ENCODE assay signal across 8 cellular contexts in the genomic region with DNA sequence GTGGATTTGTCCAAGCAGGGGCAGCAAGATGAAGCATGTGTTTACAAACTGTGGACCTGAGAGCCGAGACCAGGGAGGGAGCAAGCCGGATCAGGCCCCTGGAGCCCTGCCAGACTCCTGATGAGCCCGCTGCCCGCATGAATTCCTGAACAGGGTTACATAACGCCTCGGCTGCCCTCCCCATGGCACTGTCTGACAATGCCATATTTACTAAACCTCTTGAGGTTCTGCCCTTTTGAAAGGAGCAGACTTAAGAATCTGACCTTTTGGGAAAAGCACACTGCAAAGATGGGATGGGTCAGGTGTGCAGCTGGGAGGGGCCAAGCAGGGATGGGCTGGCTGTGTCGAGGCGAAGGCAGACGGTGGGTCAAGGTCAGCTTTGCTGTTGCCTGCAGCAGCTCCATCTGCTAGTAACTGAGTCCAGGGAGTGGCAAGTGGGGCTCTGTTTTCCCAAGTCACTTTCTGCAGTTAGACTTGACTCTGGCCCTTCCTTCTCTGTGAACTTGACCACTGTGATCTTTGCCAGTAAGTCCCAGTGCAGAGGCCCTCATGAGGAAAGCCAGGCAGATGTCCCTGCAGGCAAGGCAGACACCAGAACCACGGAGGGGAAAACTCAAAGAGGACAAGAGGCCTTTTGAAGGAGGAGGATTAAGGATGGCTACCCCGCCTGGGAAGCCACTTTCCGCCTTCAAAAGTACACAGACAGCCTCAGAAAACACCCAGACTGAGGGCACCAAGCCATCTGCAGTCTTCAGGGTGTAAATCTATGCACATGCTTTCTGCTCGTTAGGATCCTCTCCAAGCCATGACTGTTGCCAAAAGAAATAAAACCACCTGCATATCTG.
A peak's percentile ranks its signal among the peaks of the same experiment; 100 is the strongest.
DNase-seq lines count a peak whose midpoint lies in the region; ATAC-seq and TF ChIP-seq lines count a peak whose summit lies in the region.

No MANE protein-coding gene starts in this region.

- no peak overlapping the region for H3K9ac ChIP-seq in Karpas-422 (ENCODE audit: low read length)

- H2AFZ ChIP-seq in Karpas-422 (ENCODE audit: low read length) = no peak overlapping the region

- H3K27me3 ChIP-seq in gastroesophageal sphincter (no peaks in the 10 kb centered on the region), ovary (no peaks in the 10 kb centered on the region), Karpas-422 (ENCODE audit: low read length) (no peaks in the 10 kb centered on the region)

- WGBS in gastroesophageal sphincter (ENCODE audit: low coverage in 1 of 2), 2 donors = 7 to 30% methylated on average over 3 to 10 of the region's 13 CpGs
- 5 to 9% (median 6%) methylated on average over 12 to 13 of the region's 13 CpGs for WGBS in ovary, 3 donors

- TF ChIP-seq CTCF in gastroesophageal sphincter (IDR thresholded peaks at IDR 0.05) (no peak), ovary (IDR thresholded peaks at IDR 0.05) (no peak)

- H3K36me3 ChIP-seq in gastroesophageal sphincter (peaks cover 0 to 30% of the 10 kb centered on the region in 2 donors), ovary (no peaks in the 10 kb centered on the region), Karpas-422 (ENCODE audit: insufficient read depth, low read length) (no peaks in the 10 kb centered on the region)

- in situ Hi-C loops in SK-MEL-5 (cut with HindIII; ENCODE audit: low pct_unique_long_range_greater_than_20kb, low sequenced_read_pairs) = no loop called here

- H4K20me1 ChIP-seq in Karpas-422 (ENCODE audit: insufficient read depth, low read depth, low read length) = no peaks in the 10 kb centered on the region

- H3K79me2 ChIP-seq in Karpas-422 (ENCODE audit: low read length) = 0 out of 2 replicates have a peak, but pooled peaks cover 3% of the 10 kb centered on the region

- no peak overlapping the region for H3K4me2 ChIP-seq in Karpas-422 (ENCODE audit: low read depth, low read length, poor library complexity, severe bottlenecking)

- peaks cover 6% of the 10 kb centered on the region for H3K27me3 Mint-ChIP-seq in activated T-cell treated with anti-CD3 and anti-CD28 coated beads, Interleukin-2, amount 50 U/mL, for 72 hours (ENCODE audit: low read depth)

- H3K4me3 Mint-ChIP-seq in activated T-cell treated with anti-CD3 and anti-CD28 coated beads, Interleukin-2, amount 50 U/mL, for 72 hours = no peak overlapping the region

- H3K4me1 Mint-ChIP-seq in activated T-cell treated with anti-CD3 and anti-CD28 coated beads, Interleukin-2, amount 50 U/mL, for 72 hours (ENCODE audit: low read depth) = peaks cover 9% of the 10 kb centered on the region

- ATAC-seq in gastroesophageal sphincter (peak; percentile 79), HG03280 (IDR thresholded peaks at IDR 0.05; ENCODE audit: unreplicated experiment) (no peak), HG03457 (IDR thresholded peaks at IDR 0.05; ENCODE audit: unreplicated experiment) (no peak)
- no peak for ATAC-seq in activated T-cell treated with anti-CD3 and anti-CD28 coated beads, Interleukin-2, amount 50 U/mL, for 72 hours (replicated peaks in 1 of 2)

- H3K4me1 ChIP-seq in gastroesophageal sphincter (peaks cover 0 to 34% (median 16%) of the 10 kb centered on the region in 3 donors), ovary (ENCODE audit: insufficient read depth) (peaks cover 42% of the 10 kb centered on the region), Karpas-422 (ENCODE audit: low read length) (no peaks in the 10 kb centered on the region)

- intact Hi-C loops in ovary (cut with DNase I) = loop anchor here in 1 of 4 donors (10.0 kb wide), 1 partner anchor 81 kb away; no protein-coding TSS in a partner anchor

- no peak for TF ChIP-seq EP300 in gastroesophageal sphincter (IDR thresholded peaks at IDR 0.05)
- no peak for TF ChIP-seq EP300 in ovary (IDR thresholded peaks at IDR 0.05)

- no peaks in the 10 kb centered on the region for H3K9me2 ChIP-seq in Karpas-422 (replicated peaks; ENCODE audit: insufficient read depth, low read length)

- H3K27ac ChIP-seq in gastroesophageal sphincter (peak overlapping the region; percentile 14 to 79 (median 74)), ovary (peak overlapping the region; percentile 26 to 75), Karpas-422 (ENCODE audit: low read length) (no peak overlapping the region)

- H3K9me3 ChIP-seq in gastroesophageal sphincter (no peaks in the 10 kb centered on the region), ovary (no peaks in the 10 kb centered on the region), Karpas-422 (ENCODE audit: low read length) (no peaks in the 10 kb centered on the region)

- TF ChIP-seq POLR2A in gastroesophageal sphincter (IDR thresholded peaks at IDR 0.05) = no peak
- TF ChIP-seq POLR2A in ovary (IDR thresholded peaks at IDR 0.05) = no peak

- no peak overlapping the region for H3K4me3 ChIP-seq in gastroesophageal sphincter
- H3K4me3 ChIP-seq in ovary = no peak overlapping the region
- H3K4me3 ChIP-seq in Karpas-422 (ENCODE audit: low read length) = no peak overlapping the region

- peak; percentile 35 for DNase-seq in AG20443 (ENCODE audit: low spot score)
- DNase-seq in SK-MEL-5 (ENCODE audit: low read depth, low spot score) = peak; percentile 56
- peak; percentile 62 to 84 (median 70) for DNase-seq in ovary
- no peak for DNase-seq in activated T-cell treated with anti-CD3 and anti-CD28 coated beads, Interleukin-2, amount 50 U/mL, for 72 hours
- DNase-seq in Karpas-422 = no peak

- H3K9me3 Mint-ChIP-seq in activated T-cell treated with anti-CD3 and anti-CD28 coated beads, Interleukin-2, amount 50 U/mL, for 72 hours = no peaks in the 10 kb centered on the region

- H3K27ac Mint-ChIP-seq in activated T-cell treated with anti-CD3 and anti-CD28 coated beads, Interleukin-2, amount 50 U/mL, for 72 hours = no peak overlapping the region

- H3K36me3 Mint-ChIP-seq in activated T-cell treated with anti-CD3 and anti-CD28 coated beads, Interleukin-2, amount 50 U/mL, for 72 hours (ENCODE audit: insufficient read depth in 2 of 2) = no peaks in the 10 kb centered on the region

Comparison
In these comparisons a context has a peak if more than half of its experiments do, and no peak if none do; other contexts are left out.
1. DNase-seq: peak in AG20443 (single experiment), SK-MEL-5 (single experiment) and ovary (5 of 5); none in activated T-cell treated with anti-CD3 and anti-CD28 coated beads, Interleukin-2, amount 50 U/mL, for 72 hours (0 of 2) and Karpas-422 (single experiment).